In genomic region chr3:41334426-41334825, GRCh38 we compare ENCODE assay signal across 32 cellular contexts.
"Had no signal": no experiment of that assay in that cellular context is flagged by ENCODE, and none has a peak within 500 bp of the region (broad histone marks: within the 10 kb centered on the region; RNA-seq: fewer than 3 reads in every experiment).

No MANE protein-coding gene starts in this region.

- H3K4me3 ChIP-seq: dorsolateral prefrontal cortex, heart right ventricle, lung, mucosa of descending colon, neural progenitor cell, prostate gland, right atrium auricular region, smooth muscle cell, suprapubic skin, transverse colon, upper lobe of right lung, uterus had no signal

- H3K4me3 Mint-ChIP-seq: memory B cell; mesothelial cell of epicardium; naive thymus-derived CD4-positive, alpha-beta T cell; nephron; neural progenitor cell; stimulated activated naive CD8-positive, alpha-beta T cell treated with anti-CD3 and anti-CD28 coated beads, Interleukin-15, amount 100 ng/mL, for 72 hours had no signal

- H3K27ac ChIP-seq: dorsolateral prefrontal cortex, epithelial cell of prostate, foreskin keratinocyte, heart right ventricle, neural progenitor cell, prostate gland, right atrium auricular region, suprapubic skin, transverse colon, upper lobe of right lung, uterus had no signal

- H2AFZ ChIP-seq: neural progenitor cell had no signal

- DNase-seq: dorsolateral prefrontal cortex; effector CD4-positive, alpha-beta T cell; foreskin keratinocyte; glutamatergic neuron; heart right ventricle; hippocampal formation; kidney; mucosa of descending colon; naive thymus-derived CD4-positive, alpha-beta T cell; stimulated activated CD4-positive, alpha-beta T cell treated with anti-CD3 and anti-CD28 coated beads, Interleukin-12 subunit alpha, Interleukin-12 subunit beta, amount 100 ng/mL, for 4 hours; stimulated activated CD4-positive, alpha-beta T cell treated with anti-CD3 and anti-CD28 coated beads, Interleukin-1b, Interleukin-23, amount 100 ng/mL, for 48 hours; stimulated activated CD4-positive, alpha-beta T cell treated with anti-CD3 and anti-CD28 coated beads, Interleukin-4, amount 100 ng/mL, for 1 hour; stimulated activated CD8-positive, alpha-beta memory T cell treated with anti-CD3 and anti-CD28 coated beads, Interleukin-4, amount 100 ng/mL, for 48 hours; stimulated activated naive CD4-positive, alpha-beta T cell; stimulated activated naive CD8-positive, alpha-beta T cell treated with anti-CD3 and anti-CD28 coated beads, Interleukin-15, amount 100 ng/mL, for 72 hours; transverse colon; upper lobe of right lung; uterus had no signal

- H3K4me1 ChIP-seq: foreskin keratinocyte, prostate gland, transverse colon, upper lobe of right lung, uterus had no signal

- H3K36me3 Mint-ChIP-seq: mesothelial cell of epicardium, neural progenitor cell had no signal

- H3K4me2 ChIP-seq: neural progenitor cell, smooth muscle cell had no signal

- FAIRE-seq: colon, kidney had no signal

- H3K27me3 ChIP-seq: dorsolateral prefrontal cortex, foreskin keratinocyte, heart right ventricle, neural progenitor cell, right atrium auricular region, suprapubic skin, transverse colon, upper lobe of right lung, uterus had no signal

- H3K9me3 Mint-ChIP-seq: memory B cell; mesothelial cell of epicardium; naive thymus-derived CD4-positive, alpha-beta T cell; nephron; neural progenitor cell; stimulated activated naive CD8-positive, alpha-beta T cell treated with anti-CD3 and anti-CD28 coated beads, Interleukin-15, amount 100 ng/mL, for 72 hours had no signal

- H3K27me3 Mint-ChIP-seq: memory B cell; naive thymus-derived CD4-positive, alpha-beta T cell; stimulated activated naive CD8-positive, alpha-beta T cell treated with anti-CD3 and anti-CD28 coated beads, Interleukin-15, amount 100 ng/mL, for 72 hours had no signal

- H3K36me3 ChIP-seq: heart right ventricle, neural progenitor cell, prostate gland, right atrium auricular region, suprapubic skin, transverse colon, upper lobe of right lung, uterus had no signal

- ATAC-seq: esophagus mucosa; foreskin keratinocyte; heart right ventricle; left lobe of liver; mucosa of descending colon; naive thymus-derived CD4-positive, alpha-beta T cell; sciatic nerve; stimulated activated naive CD8-positive, alpha-beta T cell treated with anti-CD3 and anti-CD28 coated beads, Interleukin-15, amount 100 ng/mL, for 72 hours; upper lobe of right lung had no signal

- H3K27ac Mint-ChIP-seq: memory B cell; mesothelial cell of epicardium; naive thymus-derived CD4-positive, alpha-beta T cell; nephron; neural progenitor cell; stimulated activated naive CD8-positive, alpha-beta T cell treated with anti-CD3 and anti-CD28 coated beads, Interleukin-15, amount 100 ng/mL, for 72 hours had no signal
